In the genomic region with DNA sequence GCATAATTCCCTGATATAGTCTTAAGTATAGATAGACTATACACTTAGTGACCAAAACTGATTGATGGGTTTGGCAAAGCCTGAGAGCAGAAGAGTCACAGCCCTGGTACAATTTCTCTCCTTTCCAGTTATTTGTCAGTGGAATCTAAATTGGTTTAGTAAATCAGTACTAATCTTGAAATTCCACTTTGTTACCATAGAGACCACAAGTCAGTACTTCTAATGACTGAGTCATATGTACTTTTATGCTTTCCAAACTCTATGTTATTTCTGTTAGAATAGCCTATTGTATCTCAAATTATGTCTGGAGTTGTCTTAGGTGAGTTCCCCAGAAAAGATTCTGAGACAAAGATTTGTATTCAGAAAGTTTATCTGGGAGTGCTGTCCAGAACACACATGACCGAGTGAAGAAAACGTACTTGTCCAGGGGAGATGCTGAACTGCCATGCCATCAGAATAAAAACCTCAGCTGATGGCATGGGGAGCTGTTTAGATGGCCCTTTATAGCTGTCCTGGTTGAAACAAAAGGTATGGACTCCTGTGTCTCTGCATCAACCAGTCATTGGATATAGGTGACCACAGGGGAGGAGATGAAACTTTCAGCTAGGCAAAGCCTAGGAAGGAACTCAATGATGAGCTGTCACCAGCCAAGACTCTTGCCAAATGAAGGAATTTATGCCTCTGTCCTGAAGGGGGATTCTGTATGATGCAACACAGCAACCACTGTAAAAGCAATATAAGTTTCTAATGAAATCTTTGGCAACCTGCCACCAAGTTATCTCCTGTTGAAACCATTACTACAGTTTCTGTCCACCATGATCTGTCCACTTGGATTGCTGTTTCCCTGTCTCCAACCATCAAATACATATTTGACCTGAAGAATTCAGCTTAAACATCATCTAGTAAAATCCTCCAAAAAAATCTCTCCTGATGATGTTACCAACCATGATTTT, we compare ENCODE assay signal across 14 cellular contexts. TPM values are rescaled to one million over a fixed set of nuclear protein-coding genes. Genes with fewer than 3 reads are reported as not detected.
DNase-seq lines count a peak whose midpoint lies in the region; ATAC-seq and TF ChIP-seq lines count a peak whose summit lies in the region.
"Had no signal": no experiment of that assay in that cellular context is flagged by ENCODE, and none has a peak within 500 bp of the region (broad histone marks: within the 10 kb centered on the region; RNA-seq: fewer than 3 reads in every experiment).

No MANE protein-coding gene starts in this region.

- H3K4me1 Mint-ChIP-seq in activated CD8-positive, alpha-beta T cell treated with anti-CD3 and anti-CD28 coated beads for 36 hours (ENCODE audit: low read depth), result no peaks in the 10 kb centered on the region
- H3K4me1 Mint-ChIP-seq in activated CD8-positive, alpha-beta T cell treated with anti-CD3 and anti-CD28 coated beads, Interleukin-2, amount 10 ng/mL, durations not matched to agents 7 days and 5 days (ENCODE audit: low read depth), result no peaks in the 10 kb centered on the region
- no peaks in the 10 kb centered on the region for H3K4me1 Mint-ChIP-seq in activated T-helper 17 cell treated with anti-CD3 and anti-CD28 coated beads, Interleukin-2, amount 50 U/mL, for 72 hours
- H3K4me1 Mint-ChIP-seq: activated CD8-positive, alpha-beta memory T cell treated with anti-CD3 and anti-CD28 coated beads, Interleukin-2, amount 10 ng/mL, durations not matched to agents 7 days and 5 days; T-helper 17 cell had no signal

- TF ChIP-seq POLR2A in upper lobe of left lung (IDR thresholded peaks at IDR 0.05), result no peak

- peaks cover 0 to 10% (median 5%) of the 10 kb centered on the region in 4 donors for H3K9me3 ChIP-seq in upper lobe of left lung
- H3K9me3 ChIP-seq: ovary had no signal

- WGBS in upper lobe of left lung, 2 donors, result 30 to 48% methylated on average over 2 of the region's 2 CpGs

- ATAC-seq in activated CD8-positive, alpha-beta T cell treated with anti-CD3 and anti-CD28 coated beads for 36 hours, result peak; percentile 27
- no peak for ATAC-seq in activated CD8-positive, alpha-beta T cell treated with anti-CD3 and anti-CD28 coated beads, Interleukin-2, amount 10 ng/mL, durations not matched to agents 7 days and 5 days
- peak; percentile 19 for ATAC-seq in activated T-helper 17 cell treated with anti-CD3 and anti-CD28 coated beads, Interleukin-2, amount 50 U/mL, for 72 hours (replicated peaks)
- ATAC-seq in upper lobe of left lung (ENCODE audit: low FRiP score in 2 of 2), result peak; percentile 40 to 65
- ATAC-seq: activated CD8-positive, alpha-beta memory T cell treated with anti-CD3 and anti-CD28 coated beads, Interleukin-2, amount 10 ng/mL, durations not matched to agents 7 days and 5 days; T-helper 17 cell had no signal

- peaks cover 3% of the 10 kb centered on the region for H3K9me3 Mint-ChIP-seq in activated CD8-positive, alpha-beta T cell treated with anti-CD3 and anti-CD28 coated beads for 36 hours
- H3K9me3 Mint-ChIP-seq in activated CD8-positive, alpha-beta T cell treated with anti-CD3 and anti-CD28 coated beads, Interleukin-2, amount 10 ng/mL, durations not matched to agents 7 days and 5 days (ENCODE audit: insufficient read depth), result peaks cover 10% of the 10 kb centered on the region
- H3K9me3 Mint-ChIP-seq in activated T-helper 17 cell treated with anti-CD3 and anti-CD28 coated beads, Interleukin-2, amount 50 U/mL, for 72 hours, result no peaks in the 10 kb centered on the region

- no peak for DNase-seq in activated CD8-positive, alpha-beta T cell treated with anti-CD3 and anti-CD28 coated beads for 36 hours
- no peak for DNase-seq in activated CD8-positive, alpha-beta T cell treated with anti-CD3 and anti-CD28 coated beads, Interleukin-2, amount 10 ng/mL, durations not matched to agents 7 days and 5 days
- DNase-seq in foreskin fibroblast, result peak; percentile 77 to 89
- no peak for DNase-seq in upper lobe of left lung
- no peak for DNase-seq in medulla oblongata (ENCODE audit: extremely low spot score)
- DNase-seq in GOT3 (lab: John Stamatoyannopoulos, UW), result no peak
- no peak for DNase-seq in pons (ENCODE audit: low spot score)
- DNase-seq: activated CD8-positive, alpha-beta memory T cell treated with anti-CD3 and anti-CD28 coated beads, Interleukin-2, amount 10 ng/mL, durations not matched to agents 7 days and 5 days; amniotic stem cell; NCI-H1417; ovary; stimulated activated CD4-positive, alpha-beta T cell treated with anti-CD3 and anti-CD28 coated beads, Interleukin-4, amount 100 ng/mL, for 24 hours; T-helper 17 cell had no signal

- TF ChIP-seq CTCF in activated CD8-positive, alpha-beta T cell treated with anti-CD3 and anti-CD28 coated beads for 36 hours (IDR thresholded peaks at IDR 0.05), result no peak
- no peak for TF ChIP-seq CTCF in foreskin fibroblast (IDR thresholded peaks at IDR 0.05; ENCODE audit: low read depth, low read length)
- no peak for TF ChIP-seq CTCF in upper lobe of left lung (IDR thresholded peaks at IDR 0.05)

- no peaks in the 10 kb centered on the region for H3K36me3 Mint-ChIP-seq in activated CD8-positive, alpha-beta T cell treated with anti-CD3 and anti-CD28 coated beads for 36 hours (ENCODE audit: low read depth)
- no peaks in the 10 kb centered on the region for H3K36me3 Mint-ChIP-seq in activated CD8-positive, alpha-beta T cell treated with anti-CD3 and anti-CD28 coated beads, Interleukin-2, amount 10 ng/mL, durations not matched to agents 7 days and 5 days (ENCODE audit: low read depth)
- no peaks in the 10 kb centered on the region for H3K36me3 Mint-ChIP-seq in activated T-helper 17 cell treated with anti-CD3 and anti-CD28 coated beads, Interleukin-2, amount 50 U/mL, for 72 hours (ENCODE audit: low read depth)
- H3K36me3 Mint-ChIP-seq: activated CD8-positive, alpha-beta memory T cell treated with anti-CD3 and anti-CD28 coated beads, Interleukin-2, amount 10 ng/mL, durations not matched to agents 7 days and 5 days had no signal

- H3K4me3 ChIP-seq in foreskin fibroblast (ENCODE audit: low read depth in 1 of 2, low read length in 2 of 2) (no peak overlapping the region), upper lobe of left lung (no peak overlapping the region)
- H3K4me3 ChIP-seq: ovary had no signal

- H3K27ac Mint-ChIP-seq in activated CD8-positive, alpha-beta T cell treated with anti-CD3 and anti-CD28 coated beads for 36 hours, result no peak overlapping the region
- H3K27ac Mint-ChIP-seq in activated CD8-positive, alpha-beta T cell treated with anti-CD3 and anti-CD28 coated beads, Interleukin-2, amount 10 ng/mL, durations not matched to agents 7 days and 5 days, result no peak overlapping the region
- no peak overlapping the region for H3K27ac Mint-ChIP-seq in activated T-helper 17 cell treated with anti-CD3 and anti-CD28 coated beads, Interleukin-2, amount 50 U/mL, for 72 hours
- H3K27ac Mint-ChIP-seq: activated CD8-positive, alpha-beta memory T cell treated with anti-CD3 and anti-CD28 coated beads, Interleukin-2, amount 10 ng/mL, durations not matched to agents 7 days and 5 days; T-helper 17 cell had no signal

- peak overlapping the region in 1 of 4 donors; percentile 2 for H3K27ac ChIP-seq in upper lobe of left lung
- H3K27ac ChIP-seq: ovary had no signal

- H3K4me3 Mint-ChIP-seq in activated CD8-positive, alpha-beta T cell treated with anti-CD3 and anti-CD28 coated beads for 36 hours, result no peak overlapping the region
- no peak overlapping the region for H3K4me3 Mint-ChIP-seq in activated CD8-positive, alpha-beta T cell treated with anti-CD3 and anti-CD28 coated beads, Interleukin-2, amount 10 ng/mL, durations not matched to agents 7 days and 5 days
- H3K4me3 Mint-ChIP-seq in activated T-helper 17 cell treated with anti-CD3 and anti-CD28 coated beads, Interleukin-2, amount 50 U/mL, for 72 hours, result no peak overlapping the region
- H3K4me3 Mint-ChIP-seq: activated CD8-positive, alpha-beta memory T cell treated with anti-CD3 and anti-CD28 coated beads, Interleukin-2, amount 10 ng/mL, durations not matched to agents 7 days and 5 days; T-helper 17 cell had no signal

- no peaks in the 10 kb centered on the region for H3K36me3 ChIP-seq in upper lobe of left lung
- H3K36me3 ChIP-seq: ovary had no signal

- CTCF ChIA-PET in activated CD8-positive, alpha-beta T cell treated with anti-CD3 and anti-CD28 coated beads for 36 hours (lab: Charles Lee), result no interaction called here
- CTCF ChIA-PET in activated CD8-positive, alpha-beta T cell treated with anti-CD3 and anti-CD28 coated beads, Interleukin-2, amount 10 ng/mL, durations not matched to agents 7 days and 5 days (lab: Charles Lee), result no interaction called here

- H3K27me3 ChIP-seq in upper lobe of left lung, result no peaks in the 10 kb centered on the region
- H3K27me3 ChIP-seq: ovary had no signal

- peaks cover 13% of the 10 kb centered on the region for H3K27me3 Mint-ChIP-seq in activated CD8-positive, alpha-beta T cell treated with anti-CD3 and anti-CD28 coated beads for 36 hours
- H3K27me3 Mint-ChIP-seq in activated CD8-positive, alpha-beta T cell treated with anti-CD3 and anti-CD28 coated beads, Interleukin-2, amount 10 ng/mL, durations not matched to agents 7 days and 5 days (ENCODE audit: low read depth), result peaks cover 9% of the 10 kb centered on the region
- H3K27me3 Mint-ChIP-seq in activated T-helper 17 cell treated with anti-CD3 and anti-CD28 coated beads, Interleukin-2, amount 50 U/mL, for 72 hours, result peaks cover 17% of the 10 kb centered on the region

- peaks cover 0 to 28% (median 14%) of the 10 kb centered on the region in 4 donors for H3K4me1 ChIP-seq in upper lobe of left lung

- POLR2A ChIA-PET in activated CD8-positive, alpha-beta T cell treated with anti-CD3 and anti-CD28 coated beads for 36 hours (lab: Charles Lee), result interaction anchor here (0.8 kb wide), 1 partner anchor 16 kb away, joined by 3 read pairs; no protein-coding TSS in a partner anchor
- POLR2A ChIA-PET in activated CD8-positive, alpha-beta T cell treated with anti-CD3 and anti-CD28 coated beads, Interleukin-2, amount 10 ng/mL, durations not matched to agents 7 days and 5 days (lab: Charles Lee), result no interaction called here

- intact Hi-C loops in activated CD8-positive, alpha-beta T cell treated with anti-CD3 and anti-CD28 coated beads for 36 hours (cut with micrococcal nuclease), result no loop called here

- TF ChIP-seq EP300 in upper lobe of left lung (IDR thresholded peaks at IDR 0.05), result no peak

RNA-seq across cellular contexts. Expression of a gene that starts 18.0 kb away (rescaled TPM):
- 10 to 100 TPM; 64.4 to 66.4 TPM for total RNA-seq in activated CD8-positive, alpha-beta T cell treated with anti-CD3 and anti-CD28 coated beads for 36 hours
- 10 to 100 TPM; 79.5 to 81.7 TPM for total RNA-seq in activated CD8-positive, alpha-beta T cell treated with anti-CD3 and anti-CD28 coated beads, Interleukin-2, amount 10 ng/mL, durations not matched to agents 7 days and 5 days
- total RNA-seq in activated T-helper 17 cell treated with anti-CD3 and anti-CD28 coated beads, Interleukin-2, amount 50 U/mL, for 72 hours, result 10 to 100 TPM; 58.8 to 68.3 TPM
- 10 to 100 TPM in 1 of 6 donors, 1 to 10 TPM in 5; 5.0 to 13.9 (median 8.2) TPM for total RNA-seq in upper lobe of left lung

Comparison
In these comparisons a context has a peak if more than half of its experiments do, and no peak if none do; other contexts are left out.
1. DNase-seq: peak in foreskin fibroblast (2 of 2); none in activated CD8-positive, alpha-beta T cell treated with anti-CD3 and anti-CD28 coated beads for 36 hours (single experiment), activated CD8-positive, alpha-beta T cell treated with anti-CD3 and anti-CD28 coated beads, Interleukin-2, amount 10 ng/mL, durations not matched to agents 7 days and 5 days (single experiment), upper lobe of left lung (0 of 2), medulla oblongata (single experiment), GOT3 (single experiment) and pons (single experiment).
2. RNA of a gene that starts 18.0 kb away (total RNA-seq): 79.5 to 81.7 TPM in activated CD8-positive, alpha-beta T cell treated with anti-CD3 and anti-CD28 coated beads, Interleukin-2, amount 10 ng/mL, durations not matched to agents 7 days and 5 days, 58.8 to 68.3 TPM in activated T-helper 17 cell treated with anti-CD3 and anti-CD28 coated beads, Interleukin-2, amount 50 U/mL, for 72 hours and 64.4 to 66.4 TPM in activated CD8-positive, alpha-beta T cell treated with anti-CD3 and anti-CD28 coated beads for 36 hours; 5.0 to 13.9 TPM in upper lobe of left lung; every median in the first group is over 4 times any median in the second.